11 cellular contexts compared by ENCODE assay signal in the genomic region with DNA sequence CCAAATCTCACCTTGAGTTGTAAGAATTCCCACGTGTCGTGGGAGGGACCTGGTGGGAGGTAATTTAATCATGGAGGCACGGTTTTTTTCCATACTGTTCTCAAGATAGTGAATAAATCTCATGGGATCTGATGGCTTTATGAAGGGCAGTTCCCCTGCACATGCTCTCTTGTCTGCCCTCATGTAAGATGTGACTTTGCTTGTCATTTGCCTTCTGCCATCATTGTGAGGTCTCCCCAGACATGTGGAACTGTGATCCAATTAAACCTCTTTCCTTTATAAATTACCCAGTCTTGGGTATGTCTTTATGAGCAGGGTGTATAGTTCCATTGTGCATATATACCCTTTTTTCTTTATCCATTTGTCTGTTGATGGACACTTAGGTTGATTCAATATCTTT. TPM values are rescaled to one million over a fixed set of nuclear protein-coding genes. Genes with fewer than 3 reads are reported as not detected.
"Had no signal": no experiment of that assay in that cellular context is flagged by ENCODE, and none has a peak within 500 bp of the region (broad histone marks: within the 10 kb centered on the region; RNA-seq: fewer than 3 reads in every experiment).

No MANE protein-coding gene starts in this region.

- H3K36me3 ChIP-seq: HAP-1 had no signal

- H3K9me3 ChIP-seq: HAP-1 had no signal

- DNase-seq: GM23248, GOT3, H7, IMR-90, Karpas-422, KG1 had no signal

- H3K27ac ChIP-seq: GM23248 had no signal

- H3K4me3 ChIP-seq: GM23248, HAP-1, K562 had no signal

- FAIRE-seq: HTR-8/SVneo, K562 had no signal

- ATAC-seq: HCT116, K562 had no signal

- H3K4me1 ChIP-seq: HAP-1 had no signal

RNA-seq across cellular contexts. Expression of a gene that starts 13.1 kb away (rescaled TPM):
- total RNA-seq: GM23248, H4, H7, IMR-90, K562 had no signal
